In genomic region chr2:229178117-229178516, GRCh38 we compare ENCODE assay signal across 8 cellular contexts.
"Had no signal": no experiment of that assay in that cellular context is flagged by ENCODE, and none has a peak within 500 bp of the region (broad histone marks: within the 10 kb centered on the region; RNA-seq: fewer than 3 reads in every experiment).

No MANE protein-coding gene starts in this region.

- H3K9me3 ChIP-seq: HAP-1 had no signal

- H3K36me3 ChIP-seq: HAP-1 had no signal

- H3K9ac ChIP-seq: GM23248 had no signal

- H3K27ac ChIP-seq: GM23248, HL-60 had no signal

- H2AFZ ChIP-seq: GM23248 had no signal

- ATAC-seq: HCT116, HepG2 had no signal

- H3K4me3 ChIP-seq: GM23248, HAP-1 had no signal

- H3K4me1 ChIP-seq: HAP-1 had no signal

- DNase-seq: GM23248, GOT3, H7, HFFc6 had no signal
